23 cellular contexts compared by ENCODE assay signal in genomic region chr14:102951034-102951433, GRCh38.
A peak's percentile ranks its signal among the peaks of the same experiment; 100 is the strongest.
DNase-seq lines count a peak whose midpoint lies in the region; ATAC-seq lines count a peak whose summit lies in the region.
"Had no signal": no experiment of that assay in that cellular context is flagged by ENCODE, and none has a peak within 500 bp of the region (broad histone marks: within the 10 kb centered on the region; RNA-seq: fewer than 3 reads in every experiment).

No MANE protein-coding gene starts in this region.

- no peak overlapping the region for H3K27ac Mint-ChIP-seq in stimulated activated naive CD8-positive, alpha-beta T cell treated with anti-CD3 and anti-CD28 coated beads, Interleukin-15, amount 100 ng/mL, for 72 hours
- H3K27ac Mint-ChIP-seq: activated CD4-positive, alpha-beta memory T cell treated with anti-CD3 and anti-CD28 coated beads for 36 hours; progenitor cell of endocrine pancreas; stimulated activated effector memory CD8-positive, alpha-beta T cell treated with anti-CD3 and anti-CD28 coated beads, Interleukin-12 subunit alpha, Interleukin-12 subunit beta, amount 100 ng/mL, for 72 hours; T-helper 2 cell treated with Interferon-gamma antibody and Interleukin-4, amounts not matched to agents 5 μg/mL and 100 μg/mL, for 36 hours had no signal

- no peaks in the 10 kb centered on the region for H3K9me3 Mint-ChIP-seq in stimulated activated naive CD8-positive, alpha-beta T cell treated with anti-CD3 and anti-CD28 coated beads, Interleukin-15, amount 100 ng/mL, for 72 hours
- H3K9me3 Mint-ChIP-seq: activated CD4-positive, alpha-beta memory T cell treated with anti-CD3 and anti-CD28 coated beads for 36 hours; naive thymus-derived CD8-positive, alpha-beta T cell; stimulated activated effector memory CD8-positive, alpha-beta T cell treated with anti-CD3 and anti-CD28 coated beads, Interleukin-12 subunit alpha, Interleukin-12 subunit beta, amount 100 ng/mL, for 72 hours; T-helper 2 cell treated with Interferon-gamma antibody and Interleukin-4, amounts not matched to agents 5 μg/mL and 100 μg/mL, for 36 hours had no signal

- no peaks in the 10 kb centered on the region for H3K27me3 Mint-ChIP-seq in stimulated activated naive CD8-positive, alpha-beta T cell treated with anti-CD3 and anti-CD28 coated beads, Interleukin-15, amount 100 ng/mL, for 72 hours
- H3K27me3 Mint-ChIP-seq: activated CD4-positive, alpha-beta memory T cell treated with anti-CD3 and anti-CD28 coated beads for 36 hours; naive thymus-derived CD8-positive, alpha-beta T cell; progenitor cell of endocrine pancreas had no signal

- no peak for ATAC-seq in HG03159 (IDR thresholded peaks at IDR 0.05; ENCODE audit: unreplicated experiment)
- ATAC-seq in stimulated activated naive CD8-positive, alpha-beta T cell treated with anti-CD3 and anti-CD28 coated beads, Interleukin-15, amount 100 ng/mL, for 72 hours = no peak
- ATAC-seq: naive thymus-derived CD8-positive, alpha-beta T cell; Panc1; stimulated activated effector memory CD8-positive, alpha-beta T cell treated with anti-CD3 and anti-CD28 coated beads, Interleukin-12 subunit alpha, Interleukin-12 subunit beta, amount 100 ng/mL, for 72 hours had no signal

- peaks cover 31% of the 10 kb centered on the region for H3K4me1 Mint-ChIP-seq in stimulated activated naive CD8-positive, alpha-beta T cell treated with anti-CD3 and anti-CD28 coated beads, Interleukin-15, amount 100 ng/mL, for 72 hours

- DNase-seq in anterior cingulate cortex (lab: John Stamatoyannopoulos, UW) = peak in 49 of 58 donors; percentile 13 to 91 (median 71)
- DNase-seq in hypothalamus (lab: John Stamatoyannopoulos, UW) = peak in 46 of 51 donors; percentile 16 to 93 (median 68)
- DNase-seq in pons (ENCODE audit: low spot score) = peak; percentile 94
- DNase-seq in SKM-1 (lab: John Stamatoyannopoulos, UW; ENCODE audit: unreplicated experiment) = no peak
- no peak for DNase-seq in stimulated activated naive CD8-positive, alpha-beta T cell treated with anti-CD3 and anti-CD28 coated beads, Interleukin-15, amount 100 ng/mL, for 72 hours
- DNase-seq in NCI-H82 treated with DMSO at 0.1 percent for 48 hours (lab: John Stamatoyannopoulos, UW; ENCODE audit: unreplicated experiment) = no peak
- DNase-seq: activated CD4-positive, alpha-beta memory T cell treated with anti-CD3 and anti-CD28 coated beads for 36 hours; activated gamma-delta T cell treated with Interleukin-2 at 50 U/mL for 16 hours; DND-41; erythroblast; HCEC 1CT; kidney glomerular epithelial cell; mesenchymal stem cell; MG63; naive thymus-derived CD8-positive, alpha-beta T cell; NCI-H1436; NCI-H510A; stimulated activated CD4-positive, alpha-beta T cell treated with anti-CD3 and anti-CD28 coated beads, Interleukin-2, amount 100 ng/mL, for 24 hours had no signal

- H3K4me3 Mint-ChIP-seq in stimulated activated naive CD8-positive, alpha-beta T cell treated with anti-CD3 and anti-CD28 coated beads, Interleukin-15, amount 100 ng/mL, for 72 hours = no peak overlapping the region
- H3K4me3 Mint-ChIP-seq: activated CD4-positive, alpha-beta memory T cell treated with anti-CD3 and anti-CD28 coated beads for 36 hours; naive thymus-derived CD8-positive, alpha-beta T cell; stimulated activated effector memory CD8-positive, alpha-beta T cell treated with anti-CD3 and anti-CD28 coated beads, Interleukin-12 subunit alpha, Interleukin-12 subunit beta, amount 100 ng/mL, for 72 hours; T-helper 2 cell treated with Interferon-gamma antibody and Interleukin-4, amounts not matched to agents 5 μg/mL and 100 μg/mL, for 36 hours had no signal

Comparison
In these comparisons a context has a peak if more than half of its experiments do, and no peak if none do; other contexts are left out.
1. DNase-seq: peak in anterior cingulate cortex (49 of 58), hypothalamus (46 of 51) and pons (single experiment); none in SKM-1 (single experiment), stimulated activated naive CD8-positive, alpha-beta T cell treated with anti-CD3 and anti-CD28 coated beads, Interleukin-15, amount 100 ng/mL, for 72 hours (0 of 2) and NCI-H82 treated with DMSO at 0.1 percent for 48 hours (single experiment).